ENCODE assay signal across 28 cellular contexts in genomic region chr3:23547905-23548304, GRCh38.
"Had no signal": no experiment of that assay in that cellular context is flagged by ENCODE, and none has a peak within 500 bp of the region (broad histone marks: within the 10 kb centered on the region; RNA-seq: fewer than 3 reads in every experiment).

No MANE protein-coding gene starts in this region.

- H3K27ac ChIP-seq: adrenal gland, ascending aorta, hepatocyte, left lung, tibial artery, VCaP had no signal

- H3K9me3 Mint-ChIP-seq: activated naive CD4-positive, alpha-beta T cell treated with anti-CD3 and anti-CD28 coated beads, Interleukin-2, amount 50 U/mL, for 72 hours; activated T-helper 1 cell treated with anti-CD3 and anti-CD28 coated beads, Interleukin-12 subunit alpha, Interleukin-12 subunit beta, Interleukin-2, Interleukin-4 antibody, amounts not matched to agents 30 ng/mL and 10 ng/mL and 1 ng/mL, durations not matched to agents 14 hours and 24 hours and 36 hours; endodermal cell; naive thymus-derived CD8-positive, alpha-beta T cell; stimulated activated naive CD8-positive, alpha-beta T cell treated with anti-CD3 and anti-CD28 coated beads, Interleukin-15, Interleukin-2, amounts not matched to agents 100 ng/mL and 50 ng/mL, for 24 hours; T-cell; T-helper 2 cell treated with Interferon-gamma antibody and Interleukin-4, amounts not matched to agents 5 μg/mL and 100 μg/mL, for 36 hours had no signal

- H3K27me3 ChIP-seq: adrenal gland, ascending aorta, hepatocyte, left lung, tibial artery had no signal

- H3K36me3 ChIP-seq: adrenal gland, ascending aorta, left lung, tibial artery had no signal

- ATAC-seq: activated CD4-positive, CD25-positive, alpha-beta regulatory T cell treated with anti-CD3 and anti-CD28 coated beads, Interleukin-2, amount 50 U/mL, for 24 hours; activated CD8-positive, alpha-beta T cell treated with anti-CD3 and anti-CD28 coated beads, Interleukin-2, amount 10 ng/mL, durations not matched to agents 7 days and 5 days; left lung; naive thymus-derived CD8-positive, alpha-beta T cell; T-cell had no signal

- H3K9me3 ChIP-seq: adrenal gland, ascending aorta, left lung, tibial artery had no signal

- H3K4me2 ChIP-seq: hepatocyte had no signal

- H2AFZ ChIP-seq: hepatocyte had no signal

- H3K4me3 Mint-ChIP-seq: activated CD4-positive, alpha-beta T cell treated with anti-CD3 and anti-CD28 coated beads, Interleukin-2, amount 10 ng/mL, durations not matched to agents 7 days and 5 days; activated CD8-positive, alpha-beta T cell treated with anti-CD3 and anti-CD28 coated beads, Interleukin-2, amount 10 ng/mL, durations not matched to agents 7 days and 5 days; activated T-helper 1 cell treated with anti-CD3 and anti-CD28 coated beads, Interleukin-12 subunit alpha, Interleukin-12 subunit beta, Interleukin-2, Interleukin-4 antibody, amounts not matched to agents 30 ng/mL and 10 ng/mL and 1 ng/mL, durations not matched to agents 14 hours and 24 hours and 36 hours; endodermal cell; immature natural killer cell; mesothelial cell of epicardium; naive thymus-derived CD8-positive, alpha-beta T cell; stimulated activated naive CD8-positive, alpha-beta T cell treated with anti-CD3 and anti-CD28 coated beads, Interleukin-15, Interleukin-2, amounts not matched to agents 100 ng/mL and 50 ng/mL, for 24 hours; T-cell; T-helper 2 cell treated with Interferon-gamma antibody and Interleukin-4, amounts not matched to agents 5 μg/mL and 100 μg/mL, for 36 hours had no signal

- H3K27ac Mint-ChIP-seq: activated CD4-positive, alpha-beta T cell treated with anti-CD3 and anti-CD28 coated beads, Interleukin-2, amount 10 ng/mL, durations not matched to agents 7 days and 5 days; activated CD8-positive, alpha-beta T cell treated with anti-CD3 and anti-CD28 coated beads, Interleukin-2, amount 10 ng/mL, durations not matched to agents 7 days and 5 days; activated T-helper 1 cell treated with anti-CD3 and anti-CD28 coated beads, Interleukin-12 subunit alpha, Interleukin-12 subunit beta, Interleukin-2, Interleukin-4 antibody, amounts not matched to agents 30 ng/mL and 10 ng/mL and 1 ng/mL, durations not matched to agents 14 hours and 24 hours and 36 hours; endodermal cell; immature natural killer cell; mesothelial cell of epicardium; naive thymus-derived CD8-positive, alpha-beta T cell; progenitor cell of endocrine pancreas; stimulated activated naive CD8-positive, alpha-beta T cell treated with anti-CD3 and anti-CD28 coated beads, Interleukin-15, Interleukin-2, amounts not matched to agents 100 ng/mL and 50 ng/mL, for 24 hours; T-cell; T-helper 2 cell treated with Interferon-gamma antibody and Interleukin-4, amounts not matched to agents 5 μg/mL and 100 μg/mL, for 36 hours had no signal

- H3K4me1 Mint-ChIP-seq: activated CD4-positive, alpha-beta T cell treated with anti-CD3 and anti-CD28 coated beads, Interleukin-2, amount 10 ng/mL, durations not matched to agents 7 days and 5 days; immature natural killer cell; T-cell had no signal

- H3K4me3 ChIP-seq: adrenal gland, ascending aorta, hepatocyte, left lung, lung, tibial artery had no signal

- H3K36me3 Mint-ChIP-seq: activated naive CD4-positive, alpha-beta T cell treated with anti-CD3 and anti-CD28 coated beads, Interleukin-2, amount 50 U/mL, for 72 hours; immature natural killer cell; mesothelial cell of epicardium; naive thymus-derived CD8-positive, alpha-beta T cell had no signal

- DNase-seq: activated CD4-positive, alpha-beta T cell treated with anti-CD3 and anti-CD28 coated beads, Interleukin-2, amount 10 ng/mL, durations not matched to agents 7 days and 5 days; activated CD8-positive, alpha-beta T cell treated with anti-CD3 and anti-CD28 coated beads, Interleukin-2, amount 10 ng/mL, durations not matched to agents 7 days and 5 days; activated gamma-delta T cell; adrenal gland; cortex of kidney; endodermal cell; foreskin melanocyte; glutamatergic neuron; immature natural killer cell; kidney glomerular epithelial cell; left lung; naive thymus-derived CD8-positive, alpha-beta T cell; retina; stimulated activated CD4-positive, alpha-beta T cell treated with anti-CD3 and anti-CD28 coated beads, Interleukin-4, amount 100 ng/mL, for 24 hours; substantia nigra; T-cell; tibial artery had no signal

- H3K4me1 ChIP-seq: adrenal gland, ascending aorta, tibial artery had no signal
